ENCODE assay signal across 8 cellular contexts in the genomic region with DNA sequence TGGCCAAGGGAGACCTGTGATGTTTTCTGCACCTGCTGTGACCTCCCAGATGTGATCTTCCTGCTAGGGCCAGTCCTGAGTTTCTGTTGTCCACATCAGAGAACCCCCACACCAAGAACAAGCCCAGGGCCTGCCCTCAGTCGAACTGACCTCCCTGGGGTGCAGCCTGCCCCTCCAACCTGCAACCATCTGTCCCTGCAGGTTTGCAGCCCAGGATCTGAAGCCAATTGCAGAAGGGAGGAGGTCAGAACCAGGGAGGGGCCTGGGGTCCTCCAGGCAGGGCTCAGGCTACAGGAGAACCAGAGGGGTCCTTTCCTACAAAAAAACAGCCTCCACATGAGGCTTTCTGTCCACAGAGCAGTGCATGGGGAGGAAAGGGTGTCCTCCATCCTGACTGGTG. TPM values are rescaled to one million over a fixed set of nuclear protein-coding genes. Genes with fewer than 3 reads are reported as not detected.
A peak's percentile ranks its signal among the peaks of the same experiment; 100 is the strongest.
DNase-seq lines count a peak whose midpoint lies in the region; ATAC-seq, FAIRE-seq and TF ChIP-seq lines count a peak whose summit lies in the region.

No MANE protein-coding gene starts in this region.

- TF ChIP-seq EP300 in SK-N-SH (IDR thresholded peaks at IDR 0.05; ENCODE audit: borderline replicate concordance in 1 of 2, low read depth in 1 of 2, low read length in 1 of 2), result no peak

- H3K9ac ChIP-seq in SK-N-SH (peak overlapping the region; percentile 47; the same call in 1 of the 2 replicates), keratinocyte (ENCODE audit: control insufficient read depth, extremely low read depth, insufficient read depth, low read length) (no peak overlapping the region), subcutaneous abdominal adipose tissue (ENCODE audit: low read length in 5 of 5) (peak overlapping the region in 3 of 5 donors; percentile 2 to 31 (median 26))

- no peak overlapping the region for H3K27ac Mint-ChIP-seq in activated T-helper 1 cell treated with anti-CD3 and anti-CD28 coated beads, Interleukin-12 subunit alpha, Interleukin-12 subunit beta, Interleukin-2, Interleukin-4 antibody, amounts not matched to agents 30 ng/mL and 10 ng/mL and 1 ng/mL, durations not matched to agents 14 hours and 24 hours and 36 hours

- H3K79me2 ChIP-seq in SK-N-SH (ENCODE audit: insufficient read depth) (peaks cover 37% of the 10 kb centered on the region), keratinocyte (ENCODE audit: control insufficient read depth, insufficient read depth, low read length) (peaks cover 6% of the 10 kb centered on the region)

- CTCF ChIA-PET in SK-N-SH (lab: Yijun Ruan, JAX), result interaction anchor here (0.6 to 6.7 kb wide), 6 partner anchors 28 to 1537 kb away, joined by 3 to 32 read pairs (median 5); no protein-coding TSS in a partner anchor

- WGBS in SK-N-SH (ENCODE audit: low lambda C conversion rate), result 0% methylated on average over 1 of the region's 1 CpG

- dilution Hi-C loops in keratinocyte (cut with MboI; ENCODE audit: extremely low pct_ligation_motif_present, low sequenced_read_pairs), result no loop called here

- peaks cover 3 to 16% of the 10 kb centered on the region in 2 experiments for H3K36me3 ChIP-seq in SK-N-SH (replicated peaks in 1 of 2; ENCODE audit: control insufficient read depth in 1 of 2, insufficient read depth in 2 of 2, low read length in 1 of 2)
- H3K36me3 ChIP-seq in keratinocyte (ENCODE audit: control insufficient read depth in 2 of 2, extremely low read depth in 1 of 2, insufficient read depth in 2 of 2, low read length in 2 of 2), result peaks cover 15% of the 10 kb centered on the region in 2 experiments
- H3K36me3 ChIP-seq in subcutaneous abdominal adipose tissue (ENCODE audit: control insufficient read depth in 5 of 5, insufficient read depth in 5 of 5, low read length in 5 of 5), result peaks cover 0 to 16% (median 15%) of the 10 kb centered on the region in 5 donors

- DNase-seq in SK-N-SH (no peak), keratinocyte (ENCODE audit: low read depth, low spot score) (no peak), DMS79 treated with DMSO at 0.1 percent for 48 hours (lab: John Stamatoyannopoulos, UW) (no peak), GM20000 (ENCODE audit: low spot score) (no peak)
- no peak for DNase-seq in activated T-helper 1 cell treated with anti-CD3 and anti-CD28 coated beads, Interleukin-12 subunit alpha, Interleukin-12 subunit beta, Interleukin-2, Interleukin-4 antibody, amounts not matched to agents 30 ng/mL and 10 ng/mL and 1 ng/mL, durations not matched to agents 14 hours and 24 hours and 36 hours (ENCODE audit: low spot score)

- FAIRE-seq in keratinocyte (lab: Jason Lieb, UNC), result no peak

- peak overlapping the region in 1 of 2 experiments; percentile 17; a peak in 1 of 4 replicates for H3K27ac ChIP-seq in SK-N-SH (ENCODE audit: low read depth in 2 of 2, low read length in 1 of 2)
- H3K27ac ChIP-seq in keratinocyte (ENCODE audit: control insufficient read depth, insufficient read depth, low read length), result no peak overlapping the region
- H3K27ac ChIP-seq in subcutaneous abdominal adipose tissue (ENCODE audit: low read depth, low read length), result no peak overlapping the region

- ATAC-seq in SK-N-SH treated with all-trans-retinoic acid at 6 μM for 48 hours (no peak), GM21576 (IDR thresholded peaks at IDR 0.05; ENCODE audit: unreplicated experiment) (no peak)

- H3K27me3 ChIP-seq in SK-N-SH (ENCODE audit: insufficient read depth) (no peaks in the 10 kb centered on the region), keratinocyte (ENCODE audit: control insufficient read depth, extremely low read depth, insufficient read depth, low read length) (no peaks in the 10 kb centered on the region), subcutaneous abdominal adipose tissue (ENCODE audit: control insufficient read depth in 5 of 5, insufficient read depth in 4 of 5, low read length in 5 of 5) (no peaks in the 10 kb centered on the region)

- H3K36me3 Mint-ChIP-seq in activated T-helper 1 cell treated with anti-CD3 and anti-CD28 coated beads, Interleukin-12 subunit alpha, Interleukin-12 subunit beta, Interleukin-2, Interleukin-4 antibody, amounts not matched to agents 30 ng/mL and 10 ng/mL and 1 ng/mL, durations not matched to agents 14 hours and 24 hours and 36 hours (ENCODE audit: low read depth), result peaks cover 10% of the 10 kb centered on the region

- H3K4me3 ChIP-seq in SK-N-SH (ENCODE audit: low read depth in 2 of 2, low read length in 1 of 2), result peak overlapping the region; percentile 56 to 96
- H3K4me3 ChIP-seq in keratinocyte (ENCODE audit: control insufficient read depth in 2 of 3, extremely low read depth in 1 of 3, insufficient read depth in 2 of 3, low read depth in 1 of 3, low read length in 3 of 3), result peak overlapping the region; percentile 15 to 84 (median 72)
- peak overlapping the region; percentile 58 to 87 (median 80) for H3K4me3 ChIP-seq in subcutaneous abdominal adipose tissue (ENCODE audit: low read depth in 1 of 5, low read length in 5 of 5)

- H3F3A ChIP-seq in SK-N-SH (replicated peaks; ENCODE audit: insufficient read depth), result peaks cover 25% of the 10 kb centered on the region

- POLR2A ChIA-PET in SK-N-SH (lab: Yijun Ruan, JAX), result interaction anchor here (0.6 to 1.6 kb wide), 3 partner anchors 35 to 174 kb away, joined by 3 read pairs; no protein-coding TSS in a partner anchor

- no peaks in the 10 kb centered on the region for H3K9me2 ChIP-seq in SK-N-SH

- no peaks in the 10 kb centered on the region for H3K9me1 ChIP-seq in keratinocyte (ENCODE audit: control insufficient read depth, extremely low read depth, insufficient read depth, low read length)

- peak overlapping the region; percentile 66 for H3K4me3 Mint-ChIP-seq in activated T-helper 1 cell treated with anti-CD3 and anti-CD28 coated beads, Interleukin-12 subunit alpha, Interleukin-12 subunit beta, Interleukin-2, Interleukin-4 antibody, amounts not matched to agents 30 ng/mL and 10 ng/mL and 1 ng/mL, durations not matched to agents 14 hours and 24 hours and 36 hours

- H3K4me1 Mint-ChIP-seq in activated T-helper 1 cell treated with anti-CD3 and anti-CD28 coated beads, Interleukin-12 subunit alpha, Interleukin-12 subunit beta, Interleukin-2, Interleukin-4 antibody, amounts not matched to agents 30 ng/mL and 10 ng/mL and 1 ng/mL, durations not matched to agents 14 hours and 24 hours and 36 hours (ENCODE audit: low read depth), result peaks cover 9% of the 10 kb centered on the region

- no peaks in the 10 kb centered on the region for H3K9me3 ChIP-seq in SK-N-SH
- no peaks in the 10 kb centered on the region for H3K9me3 ChIP-seq in keratinocyte (ENCODE audit: control insufficient read depth, low read depth, low read length)
- no peaks in the 10 kb centered on the region for H3K9me3 ChIP-seq in subcutaneous abdominal adipose tissue (ENCODE audit: control insufficient read depth in 5 of 5, low read length in 5 of 5)

- H3K27me3 Mint-ChIP-seq in activated T-helper 1 cell treated with anti-CD3 and anti-CD28 coated beads, Interleukin-12 subunit alpha, Interleukin-12 subunit beta, Interleukin-2, Interleukin-4 antibody, amounts not matched to agents 30 ng/mL and 10 ng/mL and 1 ng/mL, durations not matched to agents 14 hours and 24 hours and 36 hours (ENCODE audit: insufficient read depth), result peaks cover 7% of the 10 kb centered on the region

- intact Hi-C loops in activated T-helper 1 cell treated with anti-CD3 and anti-CD28 coated beads, Interleukin-12 subunit alpha, Interleukin-12 subunit beta, Interleukin-2, Interleukin-4 antibody, amounts not matched to agents 30 ng/mL and 10 ng/mL and 1 ng/mL, durations not matched to agents 14 hours and 24 hours and 36 hours (cut with micrococcal nuclease), result loop anchor here (2.0 kb wide), 2 partner anchors 94 to 210 kb away; partner anchors contain the start of gene MRPL17

- H3K9me3 Mint-ChIP-seq in activated T-helper 1 cell treated with anti-CD3 and anti-CD28 coated beads, Interleukin-12 subunit alpha, Interleukin-12 subunit beta, Interleukin-2, Interleukin-4 antibody, amounts not matched to agents 30 ng/mL and 10 ng/mL and 1 ng/mL, durations not matched to agents 14 hours and 24 hours and 36 hours, result no peaks in the 10 kb centered on the region

- H4K20me1 ChIP-seq in SK-N-SH (ENCODE audit: insufficient read depth) (no peaks in the 10 kb centered on the region), keratinocyte (ENCODE audit: control insufficient read depth, extremely low read depth, insufficient read depth, low read length) (no peaks in the 10 kb centered on the region)

- peak overlapping the region; percentile 99 for H3K4me2 ChIP-seq in SK-N-SH
- peak overlapping the region; percentile 71 for H3K4me2 ChIP-seq in keratinocyte (ENCODE audit: control insufficient read depth, extremely low read depth, insufficient read depth, low read depth, low read length)

- TF ChIP-seq RAD21 in SK-N-SH (IDR thresholded peaks at IDR 0.05; ENCODE audit: low read length), result no peak

- no peak for TF ChIP-seq CTCF in SK-N-SH (IDR thresholded peaks at IDR 0.05)
- no peak for TF ChIP-seq CTCF in keratinocyte (optimal IDR thresholded peaks at IDR 0.05 in 1 of 3, IDR thresholded peaks at IDR 0.05 in 1 of 3, conservative IDR thresholded peaks at IDR 0.05 in 1 of 3; ENCODE audit: extremely low read depth in 1 of 3, insufficient read depth in 2 of 3, low read length in 3 of 3)
- no peak for TF ChIP-seq CTCF in GM20000 (IDR thresholded peaks at IDR 0.05; ENCODE audit: extremely low read depth, missing control alignments)

- H3K4me1 ChIP-seq in SK-N-SH (ENCODE audit: control insufficient read depth in 1 of 2, insufficient read depth in 2 of 2, low read depth in 1 of 2, low read length in 1 of 2) (peaks cover 7 to 26% of the 10 kb centered on the region in 2 experiments; a peak in 2 of 4 replicates), keratinocyte (ENCODE audit: control insufficient read depth, extremely low read depth, insufficient read depth, low read length) (peaks cover 20% of the 10 kb centered on the region), subcutaneous abdominal adipose tissue (ENCODE audit: control insufficient read depth in 5 of 5, insufficient read depth in 5 of 5, low read length in 5 of 5) (peaks cover 5 to 41% (median 33%) of the 10 kb centered on the region in 5 donors)

- H2AFZ ChIP-seq in SK-N-SH (ENCODE audit: low read depth) (no peak overlapping the region), keratinocyte (ENCODE audit: control insufficient read depth, low read length) (no peak overlapping the region)

RNA-seq across cellular contexts. Expression of gene TRIM3, which starts 0.8 kb away (rescaled TPM):
- polyA plus RNA-seq in SK-N-SH (2012; rRNA removed) (22.8 and 26.6 TPM in 2 replicates), keratinocyte (9.7 to 12.6 TPM (median 10.3 TPM) in 3 replicates)
- 6.0 and 10.2 TPM in 2 replicates for polyA plus RNA-seq in SK-N-SH (2012; cell fraction: cytosol; rRNA removed)
- polyA plus RNA-seq in SK-N-SH (2012; cell fraction: nucleus; rRNA removed), result 136 and 151 TPM in 2 replicates
- 2.4 and 3.1 TPM in 2 replicates for total RNA-seq in activated T-helper 1 cell treated with anti-CD3 and anti-CD28 coated beads, Interleukin-12 subunit alpha, Interleukin-12 subunit beta, Interleukin-2, Interleukin-4 antibody, amounts not matched to agents 30 ng/mL and 10 ng/mL and 1 ng/mL, durations not matched to agents 14 hours and 24 hours and 36 hours
- 6.2 TPM for polyA plus RNA-seq in keratinocyte (2011; ENCODE audit: low read depth)
- polyA plus RNA-seq in keratinocyte (2011; cell fraction: cytosol; rRNA removed), result 2.6 and 4.7 TPM in 2 replicates
- 41.9 and 48.6 TPM in 2 replicates for polyA plus RNA-seq in keratinocyte (2011; cell fraction: nucleus; rRNA removed)
- 9.7 and 10.4 TPM in 2 replicates for polyA plus RNA-seq in keratinocyte (2012; ENCODE audit: low replicate concordance)
- 9.5 to 14.6 TPM (median 10.5 TPM) in 3 replicates for polyA minus RNA-seq in keratinocyte
- 19.6 TPM for polyA minus RNA-seq in keratinocyte (2011; cell fraction: cytosol; rRNA and poly(A)+ RNA removed)
- 21.0 and 21.7 TPM in 2 replicates for polyA minus RNA-seq in keratinocyte (2011; cell fraction: nucleus; rRNA and poly(A)+ RNA removed)

RNA-seq across cellular contexts. Expression of gene ARFIP2, which starts 8.2 kb away (rescaled TPM):
- polyA plus RNA-seq in SK-N-SH (2012; rRNA removed), result 128 and 162 TPM in 2 replicates
- 77.6 and 102 TPM in 2 replicates for polyA plus RNA-seq in SK-N-SH (2012; cell fraction: cytosol; rRNA removed)
- polyA plus RNA-seq in SK-N-SH (2012; cell fraction: nucleus; rRNA removed), result 270 and 389 TPM in 2 replicates
- total RNA-seq in activated T-helper 1 cell treated with anti-CD3 and anti-CD28 coated beads, Interleukin-12 subunit alpha, Interleukin-12 subunit beta, Interleukin-2, Interleukin-4 antibody, amounts not matched to agents 30 ng/mL and 10 ng/mL and 1 ng/mL, durations not matched to agents 14 hours and 24 hours and 36 hours, result 51.5 and 53.8 TPM in 2 replicates
- 65.2 to 89.3 TPM (median 66.3 TPM) in 3 replicates for polyA plus RNA-seq in keratinocyte
- 65.2 TPM for polyA plus RNA-seq in keratinocyte (2011; ENCODE audit: low read depth)
- 49.1 and 58.3 TPM in 2 replicates for polyA plus RNA-seq in keratinocyte (2011; cell fraction: cytosol; rRNA removed)
- 150 and 166 TPM in 2 replicates for polyA plus RNA-seq in keratinocyte (2011; cell fraction: nucleus; rRNA removed)
- polyA plus RNA-seq in keratinocyte (2012; ENCODE audit: low replicate concordance), result 44.1 and 45.3 TPM in 2 replicates
- polyA minus RNA-seq in keratinocyte, result 42.7 to 50.8 TPM (median 48.8 TPM) in 3 replicates
- polyA minus RNA-seq in keratinocyte (2011; cell fraction: cytosol; rRNA and poly(A)+ RNA removed), result 38.6 TPM
- 26.8 and 30.3 TPM in 2 replicates for polyA minus RNA-seq in keratinocyte (2011; cell fraction: nucleus; rRNA and poly(A)+ RNA removed)

RNA-seq across cellular contexts. Expression of gene TIMM10B, which starts 8.4 kb away (rescaled TPM):
- polyA plus RNA-seq in SK-N-SH (2012; rRNA removed), result 26.2 and 33.1 TPM in 2 replicates
- polyA plus RNA-seq in SK-N-SH (2012; cell fraction: cytosol; rRNA removed), result 27.9 and 29.1 TPM in 2 replicates
- polyA plus RNA-seq in SK-N-SH (2012; cell fraction: nucleus; rRNA removed), result 33.7 and 42.6 TPM in 2 replicates
- total RNA-seq in activated T-helper 1 cell treated with anti-CD3 and anti-CD28 coated beads, Interleukin-12 subunit alpha, Interleukin-12 subunit beta, Interleukin-2, Interleukin-4 antibody, amounts not matched to agents 30 ng/mL and 10 ng/mL and 1 ng/mL, durations not matched to agents 14 hours and 24 hours and 36 hours, result 38.8 and 42.7 TPM in 2 replicates
- polyA plus RNA-seq in keratinocyte, result 32.9 to 39.7 TPM (median 34.1 TPM) in 3 replicates
- polyA plus RNA-seq in keratinocyte (2011; ENCODE audit: low read depth), result 7.2 TPM
- polyA plus RNA-seq in keratinocyte (2011; cell fraction: cytosol; rRNA removed), result 33.6 and 43.6 TPM in 2 replicates
- 31.7 and 35.2 TPM in 2 replicates for polyA plus RNA-seq in keratinocyte (2011; cell fraction: nucleus; rRNA removed)
- polyA plus RNA-seq in keratinocyte (2012; ENCODE audit: low replicate concordance), result 23.8 and 32.7 TPM in 2 replicates
- 29.9 to 65.8 TPM (median 33.2 TPM) in 3 replicates for polyA minus RNA-seq in keratinocyte
- polyA minus RNA-seq in keratinocyte (2011; cell fraction: cytosol; rRNA and poly(A)+ RNA removed), result 25.3 TPM
- 21.1 and 34.7 TPM in 2 replicates for polyA minus RNA-seq in keratinocyte (2011; cell fraction: nucleus; rRNA and poly(A)+ RNA removed)

RNA-seq across cellular contexts. Expression of gene DNHD1, which starts 24.1 kb away (rescaled TPM):
- polyA plus RNA-seq in SK-N-SH (2012; rRNA removed) (5.3 and 7.6 TPM in 2 replicates), keratinocyte (2.1 to 3.5 TPM (median 2.9 TPM) in 3 replicates)
- polyA plus RNA-seq in SK-N-SH (2012; cell fraction: cytosol; rRNA removed), result 1.3 and 1.8 TPM in 2 replicates
- polyA plus RNA-seq in SK-N-SH (2012; cell fraction: nucleus; rRNA removed), result 47.4 and 50.7 TPM in 2 replicates
- total RNA-seq in activated T-helper 1 cell treated with anti-CD3 and anti-CD28 coated beads, Interleukin-12 subunit alpha, Interleukin-12 subunit beta, Interleukin-2, Interleukin-4 antibody, amounts not matched to agents 30 ng/mL and 10 ng/mL and 1 ng/mL, durations not matched to agents 14 hours and 24 hours and 36 hours, result 18.2 and 20.0 TPM in 2 replicates
- polyA plus RNA-seq in keratinocyte (2011; ENCODE audit: low read depth), result 3.3 TPM
- polyA plus RNA-seq in keratinocyte (2011; cell fraction: cytosol; rRNA removed), result 0.49 and 0.83 TPM in 2 replicates
- polyA plus RNA-seq in keratinocyte (2011; cell fraction: nucleus; rRNA removed), result 20.8 and 25.3 TPM in 2 replicates
- 1.8 and 5.7 TPM in 2 replicates for polyA plus RNA-seq in keratinocyte (2012; ENCODE audit: low replicate concordance)
- polyA minus RNA-seq in keratinocyte, result 7.8 to 22.1 TPM (median 17.1 TPM) in 3 replicates
- 1.7 TPM for polyA minus RNA-seq in keratinocyte (2011; cell fraction: cytosol; rRNA and poly(A)+ RNA removed)
- 17.3 and 30.0 TPM in 2 replicates for polyA minus RNA-seq in keratinocyte (2011; cell fraction: nucleus; rRNA and poly(A)+ RNA removed)

RNA-seq across cellular contexts. Expression of gene HPX, which starts 32.1 kb away (rescaled TPM):
- polyA plus RNA-seq in SK-N-SH (2012; rRNA removed) (1.8 and 2.3 TPM in 2 replicates), keratinocyte (0.35 to 1.5 TPM (median 0.76 TPM) in 3 replicates)
- 0.24 and 0.34 TPM in 2 replicates for polyA plus RNA-seq in SK-N-SH (2012; cell fraction: cytosol; rRNA removed)
- 21.2 and 22.4 TPM in 2 replicates for polyA plus RNA-seq in SK-N-SH (2012; cell fraction: nucleus; rRNA removed)
- total RNA-seq in activated T-helper 1 cell treated with anti-CD3 and anti-CD28 coated beads, Interleukin-12 subunit alpha, Interleukin-12 subunit beta, Interleukin-2, Interleukin-4 antibody, amounts not matched to agents 30 ng/mL and 10 ng/mL and 1 ng/mL, durations not matched to agents 14 hours and 24 hours and 36 hours, result 1.2 TPM in 1 of 2 replicates, not detected in the other
- polyA plus RNA-seq in keratinocyte (2011; ENCODE audit: low read depth), result 0.26 TPM
- 0.08 and 0.13 TPM in 2 replicates for polyA plus RNA-seq in keratinocyte (2011; cell fraction: cytosol; rRNA removed)
- 7.6 and 11.3 TPM in 2 replicates for polyA plus RNA-seq in keratinocyte (2011; cell fraction: nucleus; rRNA removed)
- 0.10 and 1.4 TPM in 2 replicates for polyA plus RNA-seq in keratinocyte (2012; ENCODE audit: low replicate concordance)
- 2.3 to 2.8 TPM in 2 of 3 replicates, not detected in the other for polyA minus RNA-seq in keratinocyte
- polyA minus RNA-seq in keratinocyte (2011; cell fraction: cytosol; rRNA and poly(A)+ RNA removed), result not detected
- polyA minus RNA-seq in keratinocyte (2011; cell fraction: nucleus; rRNA and poly(A)+ RNA removed), result 3.0 and 9.7 TPM in 2 replicates
